1 cellular context compared by ENCODE assay signal in the genomic region with DNA sequence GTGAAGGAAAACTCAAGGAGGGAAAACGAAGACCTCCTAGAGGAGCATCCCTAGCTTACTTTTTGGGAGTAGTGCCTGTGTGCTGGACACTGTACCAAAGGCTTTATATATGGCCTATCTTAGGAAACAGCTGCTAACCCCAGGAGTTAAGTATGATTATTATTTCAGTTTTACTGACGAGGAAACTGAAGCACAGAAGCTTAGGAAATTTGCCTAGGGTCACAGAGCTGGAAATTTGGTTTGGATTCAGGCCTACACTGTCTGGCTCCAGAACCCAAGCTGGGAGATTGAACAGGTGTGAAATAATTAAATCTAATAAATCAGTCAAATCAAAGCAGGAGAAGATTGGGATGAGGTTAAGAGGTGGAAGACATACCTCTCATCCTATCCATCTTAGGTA.
TF ChIP-seq lines count a peak whose summit lies in the region.

No MANE protein-coding gene starts in this region.

TF ChIP-seq in A549, 52 proteins besides CTCF, POLR2A, EP300 and RAD21 (continued from another document):
- TF ChIP-seq, protein P1, sequence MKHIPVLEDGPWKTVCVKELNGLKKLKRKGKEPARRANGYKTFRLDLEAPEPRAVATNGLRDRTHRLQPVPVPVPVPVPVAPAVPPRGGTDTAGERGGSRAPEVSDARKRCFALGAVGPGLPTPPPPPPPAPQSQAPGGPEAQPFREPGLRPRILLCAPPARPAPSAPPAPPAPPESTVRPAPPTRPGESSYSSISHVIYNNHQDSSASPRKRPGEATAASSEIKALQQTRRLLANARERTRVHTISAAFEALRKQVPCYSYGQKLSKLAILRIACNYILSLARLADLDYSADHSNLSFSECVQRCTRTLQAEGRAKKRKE (CRISPR knock-in tag; IDR thresholded peaks at IDR 0.05; ENCODE audit: low read depth), result no peak
- no peak for TF ChIP-seq KDM1A (IDR thresholded peaks at IDR 0.05; ENCODE audit: low read depth)
- no peak for TF ChIP-seq FOXS1 (CRISPR knock-in tag; IDR thresholded peaks at IDR 0.05)
- TF ChIP-seq PHF8 (IDR thresholded peaks at IDR 0.05; ENCODE audit: borderline replicate concordance, low read depth), result no peak
- TF ChIP-seq MAFK (IDR thresholded peaks at IDR 0.05; ENCODE audit: partially characterized antibody), result no peak
- TF ChIP-seq JUN (IDR thresholded peaks at IDR 0.05), result no peak
